Comparison of ENCODE assay signal across 8 cellular contexts in genomic region chr12:13000935-13001724, GRCh38. TPM values are rescaled to one million over a fixed set of nuclear protein-coding genes. Genes with fewer than 3 reads are reported as not detected.
DNase-seq lines count a peak whose midpoint lies in the region; ATAC-seq and TF ChIP-seq lines count a peak whose summit lies in the region.

No MANE protein-coding gene starts in this region.

- H3K4me1 ChIP-seq in urinary bladder (ENCODE audit: insufficient read depth): peaks cover 4% of the 10 kb centered on the region

- no peaks in the 10 kb centered on the region for H3K9me3 Mint-ChIP-seq in activated naive CD4-positive, alpha-beta T cell treated with anti-CD3 and anti-CD28 coated beads, Interleukin-2, amount 10 ng/mL, durations not matched to agents 7 days and 5 days
- no peaks in the 10 kb centered on the region for H3K9me3 Mint-ChIP-seq in nephron progenitor cell

- H3K36me3 ChIP-seq in urinary bladder (ENCODE audit: insufficient read depth): no peaks in the 10 kb centered on the region

- peak overlapping the region; percentile 90 for H3K27ac ChIP-seq in urinary bladder (ENCODE audit: low read depth)

- H3K4me3 ChIP-seq in urinary bladder (ENCODE audit: low read depth, low read length): peak overlapping the region; percentile 68

- CTCF ChIA-PET in activated naive CD4-positive, alpha-beta T cell treated with anti-CD3 and anti-CD28 coated beads, Interleukin-2, amount 10 ng/mL, durations not matched to agents 7 days and 5 days (lab: Charles Lee): interaction anchor here (0.9 kb wide), 1 partner anchor 50 kb away, joined by 3 read pairs; no protein-coding TSS in a partner anchor

- DNase-seq in DMS53 (lab: John Stamatoyannopoulos, UW): peak; percentile 89
- DNase-seq in activated naive CD4-positive, alpha-beta T cell treated with anti-CD3 and anti-CD28 coated beads, Interleukin-2, amount 10 ng/mL, durations not matched to agents 7 days and 5 days: peak; percentile 54
- peak; percentile 50 for DNase-seq in foreskin melanocyte
- DNase-seq in nephron progenitor cell: peak; percentile 74

- peak overlapping the region; percentile 78 for H3K4me3 Mint-ChIP-seq in activated naive CD4-positive, alpha-beta T cell treated with anti-CD3 and anti-CD28 coated beads, Interleukin-2, amount 10 ng/mL, durations not matched to agents 7 days and 5 days
- H3K4me3 Mint-ChIP-seq in nephron progenitor cell: peak overlapping the region; percentile 91

- peak overlapping the region; percentile 81 for H3K27ac Mint-ChIP-seq in activated naive CD4-positive, alpha-beta T cell treated with anti-CD3 and anti-CD28 coated beads, Interleukin-2, amount 10 ng/mL, durations not matched to agents 7 days and 5 days
- H3K27ac Mint-ChIP-seq in nephron progenitor cell: peak overlapping the region; percentile 55

- ATAC-seq in HG02852 (IDR thresholded peaks at IDR 0.05; ENCODE audit: unreplicated experiment) (peak; percentile 25), GM18870 (IDR thresholded peaks at IDR 0.05; ENCODE audit: unreplicated experiment) (no peak)

- peaks cover 28% of the 10 kb centered on the region for H3K4me1 Mint-ChIP-seq in activated naive CD4-positive, alpha-beta T cell treated with anti-CD3 and anti-CD28 coated beads, Interleukin-2, amount 10 ng/mL, durations not matched to agents 7 days and 5 days
- peaks cover 37% of the 10 kb centered on the region for H3K4me1 Mint-ChIP-seq in nephron progenitor cell

- no peaks in the 10 kb centered on the region for H3K36me3 Mint-ChIP-seq in activated naive CD4-positive, alpha-beta T cell treated with anti-CD3 and anti-CD28 coated beads, Interleukin-2, amount 10 ng/mL, durations not matched to agents 7 days and 5 days
- no peaks in the 10 kb centered on the region for H3K36me3 Mint-ChIP-seq in nephron progenitor cell (ENCODE audit: low read depth)

- TF ChIP-seq CTCF in nephron progenitor cell (IDR thresholded peaks at IDR 0.05): peak; percentile 8

- under 1% methylated on average over 79 of the region's 79 CpGs for WGBS in urinary bladder

- peaks cover 42% of the 10 kb centered on the region for H3K27me3 Mint-ChIP-seq in activated naive CD4-positive, alpha-beta T cell treated with anti-CD3 and anti-CD28 coated beads, Interleukin-2, amount 10 ng/mL, durations not matched to agents 7 days and 5 days
- peaks cover 56% of the 10 kb centered on the region for H3K27me3 Mint-ChIP-seq in nephron progenitor cell (ENCODE audit: low read depth, poor library complexity)

TF ChIP-seq in PFSK-1, 5 proteins besides CTCF, POLR2A, EP300 and RAD21:
- TF ChIP-seq FOXP2 (optimal IDR thresholded peaks at IDR 0.05; ENCODE audit: borderline replicate concordance, extremely low read depth, extremely low read length, insufficient read depth) (no peak), REST (IDR thresholded peaks at IDR 0.05; ENCODE audit: insufficient read depth in 1 of 2, low read depth in 2 of 2, low read length in 2 of 2) (no peak), SIN3A (IDR thresholded peaks at IDR 0.05; ENCODE audit: borderline replicate concordance, insufficient read depth, low read length) (0 out of 2 replicates have a peak, but pooled peaks have one; percentile 3), POLR2AphosphoS5 (IDR thresholded peaks at IDR 0.05; ENCODE audit: low read depth, low read length) (no peak), TAF1 (IDR thresholded peaks at IDR 0.05; ENCODE audit: borderline replicate concordance, insufficient read depth, low read length) (no peak)

RNA-seq across cellular contexts. Expression of gene HEBP1, which starts 1.1 kb away (rescaled TPM):
- 37.6 TPM for polyA plus RNA-seq in PFSK-1 (2012; ENCODE audit: insufficient read length, low read depth)
- total RNA-seq in urinary bladder: 22.0 TPM
- 68.5 TPM for polyA plus RNA-seq in urinary bladder

RNA-seq across cellular contexts. Expression of gene FAM234B, which starts 43.1 kb away (rescaled TPM):
- 2.6 TPM for polyA plus RNA-seq in PFSK-1 (2012; ENCODE audit: insufficient read length, low read depth)
- total RNA-seq in urinary bladder: 7.1 TPM
- polyA plus RNA-seq in urinary bladder: 3.1 TPM

RNA-seq across cellular contexts. Expression of gene GPRC5D, which starts 49.2 kb away (rescaled TPM):
- not detected for polyA plus RNA-seq in PFSK-1 (2012; ENCODE audit: insufficient read length, low read depth)
- not detected for total RNA-seq in urinary bladder
- polyA plus RNA-seq in urinary bladder: 0.13 TPM
